ENCODE assay signal across 10 cellular contexts in the genomic region with DNA sequence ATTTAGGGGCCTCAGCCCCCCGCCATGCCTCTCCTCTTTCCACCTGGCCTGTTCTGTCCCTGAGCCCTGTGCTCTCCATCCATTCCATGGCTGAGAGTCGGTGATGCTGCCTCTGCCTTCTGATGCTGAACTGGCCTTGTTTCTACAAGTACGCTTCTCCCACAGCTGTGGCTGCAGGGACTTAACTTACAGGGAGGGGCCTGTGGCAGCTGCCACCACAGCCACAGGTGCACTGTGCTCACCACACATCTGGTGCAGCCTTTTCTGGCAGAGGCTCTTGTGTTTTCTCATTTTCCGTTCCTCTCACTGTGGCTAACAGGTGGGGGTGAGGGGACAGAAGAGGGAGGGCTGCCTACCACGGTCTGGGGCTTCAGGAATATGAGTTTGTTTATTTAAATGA. TPM values are rescaled to one million over a fixed set of nuclear protein-coding genes. Genes with fewer than 3 reads are reported as not detected.
DNase-seq lines count a peak whose midpoint lies in the region; ATAC-seq, FAIRE-seq and TF ChIP-seq lines count a peak whose summit lies in the region.
"Had no signal": no experiment of that assay in that cellular context is flagged by ENCODE, and none has a peak within 500 bp of the region (broad histone marks: within the 10 kb centered on the region; RNA-seq: fewer than 3 reads in every experiment).

No MANE protein-coding gene starts in this region.

- TF ChIP-seq EP300 in GM12878 (IDR thresholded peaks at IDR 0.05; ENCODE audit: borderline replicate concordance in 1 of 2, control insufficient read depth in 1 of 2, low read depth in 2 of 2, low read length in 2 of 2) (peak in 1 of 2 experiments; percentile 50; a peak in 1 of 4 replicates), ovary (IDR thresholded peaks at IDR 0.05) (no peak)

- H3K9me3 ChIP-seq in GM12878 (replicated peaks; ENCODE audit: control insufficient read depth, insufficient read depth, low read length) (no peaks in the 10 kb centered on the region), ovary (no peaks in the 10 kb centered on the region), mesenchymal stem cell (ENCODE audit: control insufficient read depth, low read length) (no peaks in the 10 kb centered on the region)

- peak; percentile 95 for ATAC-seq in GM19463 (IDR thresholded peaks at IDR 0.05; ENCODE audit: unreplicated experiment)
- peak; percentile 86 for ATAC-seq in HG03196 (IDR thresholded peaks at IDR 0.05; ENCODE audit: unreplicated experiment)
- peak; percentile 88 for ATAC-seq in GM12878

- intact Hi-C loops in GM12878 (cut with micrococcal nuclease; ENCODE audit: unreplicated experiment) = no loop called here
- intact Hi-C loops in ovary (cut with DNase I) = loop anchor here in 3 of 4 donors (5.0 to 10.0 kb wide), 2 partner anchors 60 to 62 kb away; a partner anchor contains a TSS

- DNase-seq in GM12865 (ENCODE audit: low read depth) (peak; percentile 84), GM12878 (ENCODE audit: low read depth, low spot score) (peak; percentile 16), ovary (no peak), NCI-H1092 (lab: John Stamatoyannopoulos, UW) (no peak), mesenchymal stem cell (no peak)
- DNase-seq in activated effector memory CD4-positive, alpha-beta T cell treated with Interleukin-2 at 50 U/mL for 16 hours = no peak

- CTCF ChIA-PET in GM12878 (lab: Yijun Ruan, JAX) = interaction anchor here (7.2 kb wide), 1 partner anchor 61 kb away, joined by 46 read pairs; a partner anchor contains a TSS

- H3K79me1 ChIP-seq in mesenchymal stem cell (replicated peaks; ENCODE audit: low read length, poor library complexity, severe bottlenecking) = no peaks in the 10 kb centered on the region

- no peak overlapping the region for H2BK120ac ChIP-seq in mesenchymal stem cell (ENCODE audit: low read depth, low read length)

- 0% methylated on average over 5 of the region's 5 CpGs for WGBS in GM12878 (ENCODE audit: insufficient coverage, insufficient replicate concordance, low lambda C conversion rate, missing lambda C conversion rate)
- WGBS in ovary, 3 donors = 69 to 84% (median 83%) methylated on average over 5 of the region's 5 CpGs
- 81% methylated on average over 4 of the region's 5 CpGs for WGBS in mesenchymal stem cell

- H3K27me3 ChIP-seq in GM12878 (replicated peaks in 1 of 2; ENCODE audit: control insufficient read depth in 2 of 2, insufficient read depth in 2 of 2, low read length in 1 of 2) = peaks cover 1 to 3% of the 10 kb centered on the region in 2 experiments; a peak in 1 of 4 replicates
- H3K27me3 ChIP-seq in ovary = no peaks in the 10 kb centered on the region
- H3K27me3 ChIP-seq in mesenchymal stem cell (ENCODE audit: control insufficient read depth in 1 of 2, insufficient read depth in 1 of 2, low read length in 2 of 2) = peaks cover 0 to 47% of the 10 kb centered on the region in 2 experiments

- no peak overlapping the region for H4K8ac ChIP-seq in mesenchymal stem cell (ENCODE audit: low read length)

- POLR2A ChIA-PET in GM12878 (lab: Charles Lee) = no interaction called here

- no peak for TF ChIP-seq CTCF in GM12865 (IDR thresholded peaks at IDR 0.05; ENCODE audit: insufficient read depth, low read depth, low read length, missing control alignments)
- TF ChIP-seq CTCF in GM12878 (IDR thresholded peaks at IDR 0.05 in 2 of 3, conservative IDR thresholded peaks at IDR 0.05 in 1 of 3; ENCODE audit: control insufficient read depth in 2 of 3, extremely low read depth in 1 of 3, insufficient read depth in 1 of 3, low read depth in 3 of 3, low read length in 3 of 3) = no peak
- TF ChIP-seq CTCF in ovary (IDR thresholded peaks at IDR 0.05) = no peak

- H2AFZ ChIP-seq in GM12878 (ENCODE audit: control insufficient read depth, low read depth, low read length) = no peak overlapping the region
- H2AFZ ChIP-seq in mesenchymal stem cell (ENCODE audit: low read depth, low read length) = no peak overlapping the region

- RAD21 ChIA-PET in GM12878 (lab: Charles Lee; ENCODE audit: unreplicated experiment) = interaction anchor here (1.7 kb wide), 1 partner anchor 61 kb away, joined by 5 read pairs; a partner anchor contains a TSS

- no peak overlapping the region for H3K23ac ChIP-seq in mesenchymal stem cell (ENCODE audit: low read length in 2 of 2)

- no peak overlapping the region for H2BK5ac ChIP-seq in mesenchymal stem cell (ENCODE audit: low read depth, low read length, poor library complexity, severe bottlenecking)

- H4K20me1 ChIP-seq in GM12878 (ENCODE audit: control insufficient read depth, insufficient read depth) = no peaks in the 10 kb centered on the region

- H3K4me2 ChIP-seq in GM12878 (ENCODE audit: control insufficient read depth, insufficient read depth) (peak overlapping the region; percentile 50; the same call in 1 of the 2 replicates), mesenchymal stem cell (ENCODE audit: low read length, poor library complexity, severe bottlenecking) (no peak overlapping the region)

- no peak for FAIRE-seq in GM12878 (lab: Jason Lieb, UNC)

- H3K79me2 ChIP-seq in GM12878 (ENCODE audit: control insufficient read depth, insufficient read depth, low read length) = no peaks in the 10 kb centered on the region

- H2BK12ac ChIP-seq in mesenchymal stem cell (ENCODE audit: low read length in 2 of 2) = no peak overlapping the region

- H3K4ac ChIP-seq in mesenchymal stem cell (ENCODE audit: low read depth in 1 of 2, low read length in 2 of 2) = no peak overlapping the region

- H2BK15ac ChIP-seq in mesenchymal stem cell (ENCODE audit: low read depth, poor library complexity, severe bottlenecking) = no peak overlapping the region

- H3K4me3 ChIP-seq in GM12865 (ENCODE audit: low read depth, low read length) = no peak overlapping the region
- H3K4me3 ChIP-seq in GM12878 = no peak overlapping the region
- no peak overlapping the region for H3K4me3 ChIP-seq in ovary
- H3K4me3 ChIP-seq in mesenchymal stem cell (ENCODE audit: insufficient read depth in 1 of 2, low read depth in 1 of 2, low read length in 2 of 2) = no peak overlapping the region

- no peak overlapping the region for H4K91ac ChIP-seq in mesenchymal stem cell (ENCODE audit: low read length)

- H3K9ac ChIP-seq in GM12878 (ENCODE audit: control insufficient read depth, insufficient read depth, low read length) (no peak overlapping the region), mesenchymal stem cell (ENCODE audit: low read length) (no peak overlapping the region)

- H2AK5ac ChIP-seq in mesenchymal stem cell (ENCODE audit: low read length, severe bottlenecking) = no peak overlapping the region

- TF ChIP-seq RAD21 in GM12878 (IDR thresholded peaks at IDR 0.05; ENCODE audit: insufficient read depth, low read depth, low read length) = no peak

- TF ChIP-seq POLR2A in GM12878 (IDR thresholded peaks at IDR 0.05; ENCODE audit: low read depth, low read length) = no peak
- TF ChIP-seq POLR2A in ovary (IDR thresholded peaks at IDR 0.05) = no peak

- no peak overlapping the region for H3K18ac ChIP-seq in mesenchymal stem cell (ENCODE audit: low read depth in 1 of 2, low read length in 2 of 2)

- peaks cover 10% of the 10 kb centered on the region for H3K4me1 ChIP-seq in GM12878 (ENCODE audit: control insufficient read depth, insufficient read depth, low read length)
- H3K4me1 ChIP-seq in ovary (ENCODE audit: insufficient read depth) = peaks cover 5% of the 10 kb centered on the region
- H3K4me1 ChIP-seq in mesenchymal stem cell (ENCODE audit: control insufficient read depth, insufficient read depth, low read depth, low read length) = peaks cover 9% of the 10 kb centered on the region

- in situ Hi-C loops in GM12878 (cut with MboI) = no loop called here

- no TSS peak for BruUV-seq in GM12878 (replicated peaks; lab: Mats Ljungman, UMichigan)

- H3K27ac ChIP-seq in GM12878 (ENCODE audit: control insufficient read depth, insufficient read depth) (no peak overlapping the region; the same call in 1 of the 2 replicates), ovary (no peak overlapping the region), mesenchymal stem cell (ENCODE audit: low read length, poor library complexity, severe bottlenecking) (no peak overlapping the region)
- H3K27ac ChIP-seq: epithelial cell of prostate had no signal

- SMC1A ChIA-PET in GM12878 (lab: Charles Lee; ENCODE audit: uncharacterized antibody, unreplicated experiment) = interaction anchor here (0.8 to 3.5 kb wide), 2 partner anchors 10 to 61 kb away, joined by 3 to 12 read pairs; a partner anchor contains a TSS

- H3K36me3 ChIP-seq in GM12878 (ENCODE audit: control insufficient read depth in 2 of 2, insufficient read depth in 2 of 2, low read length in 1 of 2) (no peaks in the 10 kb centered on the region), ovary (no peaks in the 10 kb centered on the region), mesenchymal stem cell (ENCODE audit: control insufficient read depth in 1 of 2, insufficient read depth in 2 of 2, low read depth in 1 of 2, low read length in 2 of 2) (no peaks in the 10 kb centered on the region)

- no peak overlapping the region for H3K14ac ChIP-seq in mesenchymal stem cell (ENCODE audit: low read length in 2 of 2)

TF ChIP-seq in GM12878, 131 proteins besides CTCF, POLR2A, EP300 and RAD21 (continues in another document):
- TF ChIP-seq BHLHE40 (IDR thresholded peaks at IDR 0.05; ENCODE audit: borderline replicate concordance in 1 of 2, low read depth in 2 of 2, low read length in 1 of 2) (peak in 1 of 2 experiments; percentile 66; a peak in 1 of 4 replicates), YY1 (IDR thresholded peaks at IDR 0.05; ENCODE audit: low read depth, low read length) (no peak)

RNA-seq across cellular contexts. Expression of a gene that starts 4.2 kb away (rescaled TPM):
- not detected in 2 replicates for total RNA-seq in GM12878 (2013; cell fraction: nucleolus; rRNA removed)
- not detected in 2 replicates for total RNA-seq in GM12878 (2014; rRNA removed)
- total RNA-seq in GM12878 (2014; rRNA removed; fragmentation: Illumina TruSeq; extraction: Trizol) = not detected in 2 replicates
- total RNA-seq in GM12878 (2021) = not detected in 2 replicates
- polyA plus RNA-seq in GM12878 (2011; ENCODE audit: low read depth) = not detected
- polyA plus RNA-seq in GM12878 (2011; rRNA removed) = not detected in 2 replicates
- not detected in 2 replicates for polyA plus RNA-seq in GM12878 (2011; cell fraction: cytosol; rRNA removed)
- not detected in 2 replicates for polyA plus RNA-seq in GM12878 (2011; cell fraction: nucleus; rRNA removed)
- not detected in 2 replicates for polyA plus RNA-seq in GM12878 (2012)
- polyA plus RNA-seq in GM12878 (2014; fragmentation: Illumina TruSeq; extraction: Trizol) = not detected in 2 replicates
- not detected for polyA plus RNA-seq in GM12878 (2014; fragmentation: Nextera tagmentation; extraction: Ambion mirVana)
- not detected in 2 replicates for polyA plus RNA-seq in GM12878 (2014; rRNA removed)
- polyA plus RNA-seq in GM12878 (2016; fragmentation: Nextera tagmentation; extraction: Ambion mirVana) = not detected
- not detected in 2 replicates for polyA minus RNA-seq in GM12878 (2011; rRNA and poly(A)+ RNA removed)
- not detected in 2 replicates for polyA minus RNA-seq in GM12878 (2011; cell fraction: cytosol; rRNA and poly(A)+ RNA removed)
- not detected in 2 replicates for polyA minus RNA-seq in GM12878 (2011; cell fraction: nucleus; rRNA and poly(A)+ RNA removed)
- total RNA-seq in ovary = 10 to 100 TPM in 2 of 7 donors, 1 to 10 TPM in 4, not detected in 1; 4.1 to 15.0 (median 5.8) TPM
- polyA plus RNA-seq in ovary = 10 to 100 TPM in 1 of 2 donors, 1 to 10 TPM in 1; 3.8 to 32.2 TPM
- polyA plus RNA-seq in mesenchymal stem cell (2013, experiment 1 of 2) = not detected
- not detected for polyA plus RNA-seq in mesenchymal stem cell (2013, experiment 2 of 2)
- total RNA-seq: T-helper 2 cell treated with Interferon-gamma antibody and Interleukin-4, amounts not matched to agents 100 ng/mL and 5 ng/mL, for 36 hours had no signal

Comparison
In these comparisons a context has a peak if more than half of its experiments do, and no peak if none do; other contexts are left out.
1. DNase-seq: peak in GM12865 (single experiment) and GM12878 (single experiment); none in ovary (0 of 5), activated effector memory CD4-positive, alpha-beta T cell treated with Interleukin-2 at 50 U/mL for 16 hours (single experiment), NCI-H1092 (single experiment) and mesenchymal stem cell (single experiment).
2. Peak in every context shown above with its lines, with median percentiles within 50 percentile points of each other: ATAC-seq.